Comparison of ENCODE assay signal across 23 cellular contexts in the genomic region with DNA sequence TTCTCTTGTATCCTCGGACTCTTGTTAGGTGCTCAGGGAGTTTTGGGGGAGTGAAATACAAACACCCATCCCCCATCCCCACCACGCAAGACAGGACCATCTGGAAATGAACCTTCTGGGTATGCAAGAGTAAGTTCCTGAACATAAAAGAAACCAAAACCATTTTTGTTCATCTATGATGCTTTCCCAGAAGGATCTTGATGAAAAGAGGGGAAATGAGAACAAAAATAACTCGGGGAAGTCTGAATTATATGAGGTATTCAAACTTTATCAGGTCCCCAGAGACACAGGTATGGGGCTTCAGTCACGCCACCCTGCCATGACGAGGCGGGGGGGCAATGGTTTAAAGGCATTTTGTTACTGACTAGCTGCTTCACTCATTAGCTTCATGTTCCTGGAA.
DNase-seq lines count a peak whose midpoint lies in the region; ATAC-seq and TF ChIP-seq lines count a peak whose summit lies in the region.
"Had no signal": no experiment of that assay in that cellular context is flagged by ENCODE, and none has a peak within 500 bp of the region (broad histone marks: within the 10 kb centered on the region; RNA-seq: fewer than 3 reads in every experiment).

No MANE protein-coding gene starts in this region.

- POLR2A ChIA-PET in activated B cell treated with CpG ODN at 0.5 μM for 24 hours (lab: Charles Lee) = interaction anchor here (0.6 to 6.0 kb wide), 15 partner anchors 9 to 1056 kb away, joined by 3 to 214 read pairs (median 4); no protein-coding TSS in a partner anchor

- CTCF ChIA-PET in activated B cell treated with CpG ODN at 0.5 μM for 24 hours (lab: Charles Lee) = interaction anchor here (0.9 to 2.1 kb wide), 5 partner anchors 9 to 48 kb away, joined by 3 to 15 read pairs (median 8); no protein-coding TSS in a partner anchor

- no peaks in the 10 kb centered on the region for H3K27me3 Mint-ChIP-seq in activated B cell treated with CpG ODN at 0.5 μM for 24 hours
- H3K27me3 Mint-ChIP-seq: brain had no signal

- peak; percentile 41 for ATAC-seq in GM18868 (IDR thresholded peaks at IDR 0.05; ENCODE audit: unreplicated experiment)
- ATAC-seq in HG03354 (IDR thresholded peaks at IDR 0.05; ENCODE audit: poor library complexity, severe bottlenecking, unreplicated experiment) = peak; percentile 49
- peak; percentile 76 for ATAC-seq in activated B cell treated with CpG ODN at 0.5 μM for 24 hours (ENCODE audit: low read depth)
- ATAC-seq in HG02798 (IDR thresholded peaks at IDR 0.05; ENCODE audit: poor library complexity, unreplicated experiment) = no peak
- ATAC-seq: natural killer cell had no signal

- DNase-seq in activated B cell treated with CpG ODN at 0.5 μM for 24 hours (no peak), left ventricle myocardium inferior (no peak), SKM-1 (lab: John Stamatoyannopoulos, UW; ENCODE audit: unreplicated experiment) (no peak), esophagus squamous epithelium (lab: John Stamatoyannopoulos, UW) (no peak)
- DNase-seq: activated CD8-positive, alpha-beta memory T cell treated with anti-CD3 and anti-CD28 coated beads for 24 hours; adrenal gland; BE2C; GDM1; glutamatergic neuron; islet precursor cell; Kasumi-1; MV-4-11; natural killer cell; occipital lobe; stimulated activated naive CD4-positive, alpha-beta T cell treated with Interleukin-2 at 50 U/mL for 16 hours; T-helper 2 cell; thyroid gland had no signal

- TF ChIP-seq CTCF in activated B cell treated with CpG ODN at 0.5 μM for 24 hours (IDR thresholded peaks at IDR 0.05) (no peak), left ventricle myocardium inferior (IDR thresholded peaks at IDR 0.05; ENCODE audit: borderline replicate concordance) (no peak), esophagus squamous epithelium (IDR thresholded peaks at IDR 0.05) (no peak)

- no peaks in the 10 kb centered on the region for H4K20me1 ChIP-seq in BLaER1 treated with 17β-estradiol and CSF1 and Interleukin-3, amounts not matched to agents 10 nM and 100 nM

- no peaks in the 10 kb centered on the region for H3K36me3 Mint-ChIP-seq in activated B cell treated with CpG ODN at 0.5 μM for 24 hours (ENCODE audit: low read depth)
- H3K36me3 Mint-ChIP-seq: natural killer cell had no signal

- peaks cover 70% of the 10 kb centered on the region for H3K4me1 Mint-ChIP-seq in activated B cell treated with CpG ODN at 0.5 μM for 24 hours
- H3K4me1 Mint-ChIP-seq: brain had no signal

- peak overlapping the region in 4 of 11 experiments; percentile 4 to 52 (median 32); a peak in 6 of 22 replicates for H3K27ac ChIP-seq in BLaER1 treated with 17β-estradiol and CSF1 and Interleukin-3, amounts not matched to agents 10 nM and 100 nM
- no peak overlapping the region for H3K27ac ChIP-seq in left ventricle myocardium inferior (replicated peaks)
- no peak overlapping the region for H3K27ac ChIP-seq in esophagus squamous epithelium
- H3K27ac ChIP-seq: adrenal gland, SK-N-MC, thyroid gland had no signal

- WGBS in esophagus squamous epithelium, 2 donors = 79 to 84% methylated on average over 6 of the region's 6 CpGs

- H3K9ac ChIP-seq in BLaER1 treated with 17β-estradiol and CSF1 and Interleukin-3, amounts not matched to agents 10 nM and 100 nM = peak overlapping the region in 1 of 11 experiments; percentile 23; a peak in 3 of 22 replicates

- no peak overlapping the region for H3K4me3 ChIP-seq in BLaER1 treated with 17β-estradiol and CSF1 and Interleukin-3, amounts not matched to agents 10 nM and 100 nM
- H3K4me3 ChIP-seq in left ventricle myocardium inferior = no peak overlapping the region
- no peak overlapping the region for H3K4me3 ChIP-seq in esophagus squamous epithelium
- H3K4me3 ChIP-seq: adrenal gland, SK-N-MC, thyroid gland had no signal

- no peaks in the 10 kb centered on the region for H3K27me3 ChIP-seq in BLaER1 treated with 17β-estradiol and CSF1 and Interleukin-3, amounts not matched to agents 10 nM and 100 nM
- H3K27me3 ChIP-seq in left ventricle myocardium inferior (ENCODE audit: low read depth) = no peaks in the 10 kb centered on the region
- H3K27me3 ChIP-seq in esophagus squamous epithelium = no peaks in the 10 kb centered on the region
- H3K27me3 ChIP-seq: adrenal gland, BE2C, thyroid gland had no signal

- H3K4me2 ChIP-seq in BLaER1 treated with 17β-estradiol and CSF1 and Interleukin-3, amounts not matched to agents 10 nM and 100 nM = peak overlapping the region; percentile 57 to 85 (median 80)

- peaks cover 28 to 43% (median 35%) of the 10 kb centered on the region in 10 experiments for H3K4me1 ChIP-seq in BLaER1 treated with 17β-estradiol and CSF1 and Interleukin-3, amounts not matched to agents 10 nM and 100 nM
- no peaks in the 10 kb centered on the region for H3K4me1 ChIP-seq in left ventricle myocardium inferior
- H3K4me1 ChIP-seq in esophagus squamous epithelium = no peaks in the 10 kb centered on the region
- H3K4me1 ChIP-seq: adrenal gland, BE2C, thyroid gland had no signal

- H3K27ac Mint-ChIP-seq in activated B cell treated with CpG ODN at 0.5 μM for 24 hours = peak overlapping the region; percentile 87
- H3K27ac Mint-ChIP-seq: brain, natural killer cell had no signal

- peaks cover 0 to 20% (median 5%) of the 10 kb centered on the region in 11 experiments; a peak in 13 of 22 replicates for H3K9me3 ChIP-seq in BLaER1 treated with 17β-estradiol and CSF1 and Interleukin-3, amounts not matched to agents 10 nM and 100 nM (replicated peaks in 1 of 11)
- H3K9me3 ChIP-seq in left ventricle myocardium inferior (replicated peaks) (no peaks in the 10 kb centered on the region), esophagus squamous epithelium (no peaks in the 10 kb centered on the region)
- H3K9me3 ChIP-seq: adrenal gland, BE2C, thyroid gland had no signal

- no peak for TF ChIP-seq POLR2A in esophagus squamous epithelium (IDR thresholded peaks at IDR 0.05)

- H3K4me3 Mint-ChIP-seq in activated B cell treated with CpG ODN at 0.5 μM for 24 hours = peak overlapping the region; percentile 71
- H3K4me3 Mint-ChIP-seq: brain, natural killer cell had no signal

- H3K9me3 Mint-ChIP-seq in activated B cell treated with CpG ODN at 0.5 μM for 24 hours = no peaks in the 10 kb centered on the region
- H3K9me3 Mint-ChIP-seq: brain, natural killer cell had no signal

- intact Hi-C loops in activated B cell treated with CpG ODN at 0.5 μM for 24 hours (cut with micrococcal nuclease) (loop anchor here (1.0 to 2.0 kb wide), 4 partner anchors 8 to 48 kb away; no protein-coding TSS in a partner anchor), left ventricle myocardium inferior (cut with micrococcal nuclease) (no loop called here), esophagus squamous epithelium (cut with DNase I) (no loop called here)

- H3K36me3 ChIP-seq in BLaER1 treated with 17β-estradiol and CSF1 and Interleukin-3, amounts not matched to agents 10 nM and 100 nM = peaks cover 0 to 2% (median 0%) of the 10 kb centered on the region in 11 experiments; a peak in 2 of 22 replicates
- H3K36me3 ChIP-seq in left ventricle myocardium inferior (no peaks in the 10 kb centered on the region), esophagus squamous epithelium (no peaks in the 10 kb centered on the region)
- H3K36me3 ChIP-seq: adrenal gland, BE2C, thyroid gland had no signal
